8 cellular contexts compared by ENCODE assay signal in the genomic region with DNA sequence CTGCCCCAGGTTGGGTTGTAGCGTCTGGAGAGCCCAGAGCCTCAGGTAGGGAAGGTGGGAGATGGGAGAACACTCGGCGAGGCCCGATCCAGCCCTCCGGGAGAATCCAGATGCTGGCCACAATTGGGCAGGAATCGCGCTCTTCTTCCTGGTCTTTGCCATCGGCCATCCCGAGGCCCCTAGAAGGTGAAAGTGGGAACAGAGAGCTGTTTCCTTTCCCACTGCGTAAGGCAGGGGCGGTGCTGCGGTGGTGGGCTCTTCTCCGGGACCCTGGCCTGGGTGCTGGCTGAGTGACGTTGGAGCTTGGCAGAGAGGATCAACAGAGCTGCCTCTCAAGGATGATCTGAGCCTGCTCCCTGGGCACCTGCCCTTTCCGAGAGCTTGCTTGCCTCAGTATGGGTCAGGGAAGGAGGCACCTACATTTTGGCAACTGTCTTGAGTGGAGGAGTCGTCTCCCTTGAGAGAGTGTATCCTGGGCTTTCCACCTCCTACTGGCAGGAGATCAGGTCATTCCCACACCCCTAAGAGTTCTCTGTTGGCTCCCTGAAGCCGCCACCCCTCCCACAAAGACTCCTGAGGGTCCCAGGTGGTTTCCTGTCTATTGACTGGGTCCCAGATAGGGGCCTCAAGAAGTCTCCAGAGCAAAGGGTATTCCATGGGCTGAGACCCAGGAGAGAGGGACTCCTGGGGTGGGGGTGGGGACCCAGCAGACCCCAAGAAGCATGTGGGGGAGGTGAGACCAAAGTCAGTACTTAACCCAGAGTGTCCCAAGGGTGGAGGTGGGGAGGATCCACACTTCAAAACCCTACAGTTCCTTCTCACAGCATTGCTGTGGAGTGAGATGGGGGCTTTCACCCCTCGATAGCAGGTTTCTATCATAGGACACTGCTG. TPM values are rescaled to one million over a fixed set of nuclear protein-coding genes. Genes with fewer than 3 reads are reported as not detected.
DNase-seq lines count a peak whose midpoint lies in the region; ATAC-seq and TF ChIP-seq lines count a peak whose summit lies in the region.

No MANE protein-coding gene starts in this region.

- intact Hi-C loops in psoas muscle (cut with DNase I), result loop anchor here in 1 of 2 donors (1.0 to 2.0 kb wide), 2 partner anchors 160 to 244 kb away; no protein-coding TSS in a partner anchor

- whole genome bisulfite sequencing in psoas muscle, 3 donors, result 27 to 40% (median 34%) methylated on average over 18 of the region's 18 CpGs

- H3K4me1 ChIP-seq in SJSA1 (replicated peaks) (peaks cover 36% of the 10 kb centered on the region), fibroblast of lung (ENCODE audit: control insufficient read depth, extremely low read depth, insufficient read depth, low read length) (peaks cover 21% of the 10 kb centered on the region), psoas muscle (peaks cover 20% of the 10 kb centered on the region)

- H3K36me3 ChIP-seq in SJSA1, result peaks cover 61% of the 10 kb centered on the region
- H3K36me3 ChIP-seq in fibroblast of lung (ENCODE audit: control insufficient read depth, insufficient read depth, low read length), result peaks cover 5% of the 10 kb centered on the region
- peaks cover 0 to 15% of the 10 kb centered on the region in 2 donors for H3K36me3 ChIP-seq in psoas muscle (ENCODE audit: insufficient read depth in 1 of 2, low read depth in 1 of 2)

- DNase-seq in SJSA1 (ENCODE audit: low read depth in 1 of 2, low spot score in 2 of 2) (peak in 1 of 2 experiments; percentile 51), fibroblast of lung (ENCODE audit: low read depth in 2 of 2) (peak; percentile 1 to 33), psoas muscle (no peak), NCI-H2081 (lab: John Stamatoyannopoulos, UW) (no peak), NCI-H1092 (lab: John Stamatoyannopoulos, UW) (no peak)

- H3K4me2 ChIP-seq in fibroblast of lung (ENCODE audit: extremely low read depth, insufficient read depth, low read length), result peak overlapping the region; percentile 93

- TF ChIP-seq CTCF in GM12875 (IDR thresholded peaks at IDR 0.05; ENCODE audit: borderline replicate concordance, insufficient read depth, low read depth, low read length) (no peak), fibroblast of lung (conservative IDR thresholded peaks at IDR 0.05 in 1 of 2, IDR thresholded peaks at IDR 0.05 in 1 of 2; ENCODE audit: low read depth in 1 of 2, low read length in 2 of 2) (no peak), psoas muscle (IDR thresholded peaks at IDR 0.05) (no peak)

- H3K27me3 ChIP-seq in SJSA1 (replicated peaks), result no peaks in the 10 kb centered on the region
- peaks cover 8% of the 10 kb centered on the region for H3K27me3 ChIP-seq in fibroblast of lung (ENCODE audit: control insufficient read depth, insufficient read depth, low read length)
- H3K27me3 ChIP-seq in psoas muscle (ENCODE audit: insufficient read depth in 3 of 3, low read length in 2 of 3), result no peaks in the 10 kb centered on the region

- peak overlapping the region; percentile 51 for H2AFZ ChIP-seq in fibroblast of lung (ENCODE audit: low read length)

- H4K20me1 ChIP-seq in fibroblast of lung (ENCODE audit: control insufficient read depth, extremely low read depth, insufficient read depth, low read length), result no peaks in the 10 kb centered on the region

- H3K27ac ChIP-seq in SJSA1 (peak overlapping the region; percentile 96), fibroblast of lung (ENCODE audit: insufficient read depth, low read length) (peak overlapping the region; percentile 96), psoas muscle (peak overlapping the region; percentile 86)

- no peaks in the 10 kb centered on the region for H3K9me3 ChIP-seq in SJSA1 (replicated peaks)
- H3K9me3 ChIP-seq in fibroblast of lung (ENCODE audit: control insufficient read depth, insufficient read depth, low read depth, low read length), result no peaks in the 10 kb centered on the region
- no peaks in the 10 kb centered on the region for H3K9me3 ChIP-seq in psoas muscle

- peak overlapping the region; percentile 98 for H3K9ac ChIP-seq in fibroblast of lung (ENCODE audit: insufficient read depth, low read length)

- H3K79me2 ChIP-seq in fibroblast of lung (ENCODE audit: control insufficient read depth, insufficient read depth, low read length), result peaks cover 43% of the 10 kb centered on the region

- H3K4me3 ChIP-seq in GM12875 (ENCODE audit: low read depth, low read length), result peak overlapping the region; percentile 100
- H3K4me3 ChIP-seq in SJSA1, result peak overlapping the region; percentile 97
- H3K4me3 ChIP-seq in fibroblast of lung (replicated peaks in 1 of 4; ENCODE audit: control extremely low read depth in 1 of 4, insufficient read depth in 1 of 4, low read depth in 3 of 4, low read length in 4 of 4), result peak overlapping the region; percentile 76 to 98 (median 95)
- peak overlapping the region; percentile 87 for H3K4me3 ChIP-seq in psoas muscle

- ATAC-seq in psoas muscle, result no peak
- ATAC-seq in GM19455 (IDR thresholded peaks at IDR 0.05; ENCODE audit: unreplicated experiment), result no peak
- no peak for ATAC-seq in GM18502 (IDR thresholded peaks at IDR 0.05; ENCODE audit: poor library complexity, unreplicated experiment)

RNA-seq across cellular contexts. Expression of gene C15orf39, which starts 1.6 kb away (rescaled TPM):
- 21.8 and 22.7 TPM in 2 replicates for total RNA-seq in SJSA1 (2014; rRNA removed; shearing (Covaris generic))
- total RNA-seq in fibroblast of lung, result 1.3 and 2.3 TPM in 2 replicates
- 1.7 and 2.2 TPM in 2 replicates for polyA plus RNA-seq in fibroblast of lung
- polyA plus RNA-seq in fibroblast of lung (2012), result 5.8 and 7.1 TPM in 2 replicates
- polyA minus RNA-seq in fibroblast of lung (ENCODE audit: low replicate concordance), result 17.3 and 26.1 TPM in 2 replicates
- total RNA-seq in psoas muscle, result 1 to 10 TPM; 4.0 to 4.6 (median 4.2) TPM
- 1 to 10 TPM; 2.5 to 3.4 (median 2.6) TPM for polyA plus RNA-seq in psoas muscle

RNA-seq across cellular contexts. Expression of gene GOLGA6C, which starts 54.9 kb away (rescaled TPM):
- not detected in 2 replicates for total RNA-seq in SJSA1 (2014; rRNA removed; shearing (Covaris generic))
- not detected in 2 replicates for total RNA-seq in fibroblast of lung
- not detected in 2 replicates for polyA plus RNA-seq in fibroblast of lung
- not detected in 2 replicates for polyA plus RNA-seq in fibroblast of lung (2012)
- polyA minus RNA-seq in fibroblast of lung (ENCODE audit: low replicate concordance), result not detected in 2 replicates
- total RNA-seq in psoas muscle, result not detected
- under 1 TPM in 1 of 3 donors, not detected in 2; 0.05 TPM for polyA plus RNA-seq in psoas muscle

Comparison
In these comparisons a context has a peak if more than half of its experiments do, and no peak if none do; other contexts are left out.
1. DNase-seq: peak in fibroblast of lung (2 of 2); none in psoas muscle (0 of 2), NCI-H2081 (0 of 2) and NCI-H1092 (single experiment).
2. Peak in every context shown above with its lines, with median percentiles within 50 percentile points of each other: H3K4me3 ChIP-seq and H3K27ac ChIP-seq.